Comparison of ENCODE assay signal across 8 cellular contexts in genomic region chr1:6393400-6394187, GRCh38. TPM values are rescaled to one million over a fixed set of nuclear protein-coding genes. Genes with fewer than 3 reads are reported as not detected.
A peak's percentile ranks its signal among the peaks of the same experiment; 100 is the strongest.
DNase-seq lines count a peak whose midpoint lies in the region; ATAC-seq, FAIRE-seq and TF ChIP-seq lines count a peak whose summit lies in the region.

Gene ACOT7 (minus strand): TSS chr1:6393767. CDS start chr1:6393399, 368 bp downstream.

- peak; percentile 83 for DNase-seq in ACHN
- DNase-seq in NCI-H2171 (lab: John Stamatoyannopoulos, UW): peak; percentile 88
- peak; percentile 71 for DNase-seq in bronchial epithelial cell (ENCODE audit: low read depth)
- DNase-seq in inferior parietal cortex (ENCODE audit: extremely low spot score): peak; percentile 81
- peak; percentile 73 to 88 for DNase-seq in stimulated activated CD4-positive, alpha-beta T cell treated with anti-CD3 and anti-CD28 coated beads, Interleukin-12 subunit alpha, Interleukin-12 subunit beta, amount 100 ng/mL, for 24 hours (ENCODE audit: low read depth in 2 of 2)

- no peaks in the 10 kb centered on the region for H3K27me3 ChIP-seq in bronchial epithelial cell (ENCODE audit: control insufficient read depth, insufficient read depth, low read length)

- TF ChIP-seq CTCF in WI38 (IDR thresholded peaks at IDR 0.05; ENCODE audit: low read depth, low read length): no peak
- peak; percentile 49 for TF ChIP-seq CTCF in bronchial epithelial cell (IDR thresholded peaks at IDR 0.05; ENCODE audit: insufficient read depth, low read length, severe bottlenecking)

- FAIRE-seq in bronchial epithelial cell (lab: Jason Lieb, UNC): no peak

- H3K36me3 ChIP-seq in bronchial epithelial cell (ENCODE audit: control insufficient read depth, insufficient read depth, low read length): no peaks in the 10 kb centered on the region

- H3K4me3 ChIP-seq in WI38 (ENCODE audit: low read depth, low read length): peak within 1 kb of the TSS; percentile 68
- H3K4me3 ChIP-seq in bronchial epithelial cell (ENCODE audit: low read depth, low read length): peak within 1 kb of the TSS; percentile 59

- ATAC-seq in GM18861 (IDR thresholded peaks at IDR 0.05; ENCODE audit: unreplicated experiment): peak; percentile 76
- peak; percentile 79 for ATAC-seq in HG03095 (IDR thresholded peaks at IDR 0.05; ENCODE audit: unreplicated experiment)

- in situ Hi-C loops in ACHN (cut with HindIII; ENCODE audit: low pct_ligation_motif_present, low pct_unique_long_range_greater_than_20kb, low sequenced_read_pairs): no loop called here

RNA-seq across cellular contexts. Expression of gene ACOT7, which starts in this region (rescaled TPM):
- 88.1 and 89.8 TPM in 2 replicates for total RNA-seq in bronchial epithelial cell

Comparison
In these comparisons a context has a peak if more than half of its experiments do, and no peak if none do; other contexts are left out.
1. Peak in every context shown above with its lines: DNase-seq, ATAC-seq and H3K4me3 ChIP-seq.